11 cellular contexts compared by ENCODE assay signal in the genomic region with DNA sequence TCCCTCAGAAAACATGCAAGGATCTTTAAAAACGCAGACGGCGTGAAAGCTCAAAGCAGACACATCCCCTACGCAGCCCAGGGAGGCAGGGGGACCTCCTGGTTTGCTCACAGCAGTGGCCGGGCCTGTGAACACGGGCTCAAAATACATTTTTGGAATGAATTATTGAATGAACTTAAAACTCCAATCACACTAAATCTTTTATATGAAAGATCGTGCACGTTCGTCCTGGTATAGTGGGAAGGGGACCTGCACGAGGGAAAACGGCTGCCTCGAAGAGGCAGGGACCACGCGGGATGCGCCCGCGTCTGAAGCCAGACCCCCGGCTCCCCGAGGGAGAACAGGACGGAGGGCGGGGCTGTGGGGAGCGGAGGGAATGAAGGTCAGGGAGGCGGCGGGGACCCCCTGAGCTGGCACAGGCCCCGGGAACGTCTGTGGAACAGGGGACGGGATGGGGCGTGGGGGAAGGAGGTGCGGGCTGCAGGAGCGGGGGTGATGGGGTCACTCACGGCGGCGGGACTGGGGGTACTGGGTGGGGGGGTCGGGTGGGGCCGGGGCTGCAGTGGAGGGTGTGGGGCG. TPM values are rescaled to one million over a fixed set of nuclear protein-coding genes. Genes with fewer than 3 reads are reported as not detected.
DNase-seq lines count a peak whose midpoint lies in the region; ATAC-seq and TF ChIP-seq lines count a peak whose summit lies in the region.
"Had no signal": no experiment of that assay in that cellular context is flagged by ENCODE, and none has a peak within 500 bp of the region (broad histone marks: within the 10 kb centered on the region; RNA-seq: fewer than 3 reads in every experiment).

No MANE protein-coding gene starts in this region.

- H3K27ac Mint-ChIP-seq in activated T-cell treated with anti-CD3 and anti-CD28 coated beads, Interleukin-2, amount 50 U/mL, for 72 hours, result no peak overlapping the region
- H3K27ac Mint-ChIP-seq in activated T-helper 17 cell treated with anti-CD3 and anti-CD28 coated beads, Interleukin-2, amount 50 U/mL, for 72 hours, result peak overlapping the region; percentile 85

- H3K4me1 ChIP-seq in lower lobe of right lung (no peaks in the 10 kb centered on the region), tibial artery (peaks cover 0 to 17% (median 13%) of the 10 kb centered on the region in 4 donors)

- H3K4me3 Mint-ChIP-seq in activated T-cell treated with anti-CD3 and anti-CD28 coated beads, Interleukin-2, amount 50 U/mL, for 72 hours, result peak overlapping the region; percentile 67 to 83
- peak overlapping the region; percentile 70 for H3K4me3 Mint-ChIP-seq in activated T-helper 17 cell treated with anti-CD3 and anti-CD28 coated beads, Interleukin-2, amount 50 U/mL, for 72 hours

- peaks cover 6% of the 10 kb centered on the region for H3K4me1 Mint-ChIP-seq in activated T-cell treated with anti-CD3 and anti-CD28 coated beads, Interleukin-2, amount 50 U/mL, for 72 hours (ENCODE audit: low read depth)
- H3K4me1 Mint-ChIP-seq in activated T-helper 17 cell treated with anti-CD3 and anti-CD28 coated beads, Interleukin-2, amount 50 U/mL, for 72 hours, result peaks cover 7% of the 10 kb centered on the region

- TF ChIP-seq CTCF in lower lobe of right lung (IDR thresholded peaks at IDR 0.05) (no peak), tibial artery (IDR thresholded peaks at IDR 0.05) (no peak)

- H3K9me3 ChIP-seq in lower lobe of right lung (no peaks in the 10 kb centered on the region), tibial artery (no peaks in the 10 kb centered on the region)
- H3K9me3 ChIP-seq: adrenal gland had no signal

- peak overlapping the region; percentile 44 for H3K4me3 ChIP-seq in lower lobe of right lung
- H3K4me3 ChIP-seq in tibial artery, result peak overlapping the region; percentile 46 to 49

- H3K27ac ChIP-seq in lower lobe of right lung (no peak overlapping the region), tibial artery (no peak overlapping the region)
- H3K27ac ChIP-seq: adrenal gland had no signal

- intact Hi-C loops in lower lobe of right lung (cut with DNase I) (no loop called here), tibial artery (cut with DNase I; ENCODE audit: low total_unique reads) (no loop called here)

- H3K9me3 Mint-ChIP-seq in activated T-cell treated with anti-CD3 and anti-CD28 coated beads, Interleukin-2, amount 50 U/mL, for 72 hours, result peaks cover 0 to 2% of the 10 kb centered on the region in 2 donors
- H3K9me3 Mint-ChIP-seq in activated T-helper 17 cell treated with anti-CD3 and anti-CD28 coated beads, Interleukin-2, amount 50 U/mL, for 72 hours, result no peaks in the 10 kb centered on the region

- no peak for ATAC-seq in activated T-cell treated with anti-CD3 and anti-CD28 coated beads, Interleukin-2, amount 50 U/mL, for 72 hours (replicated peaks in 1 of 2)
- ATAC-seq in activated T-helper 17 cell treated with anti-CD3 and anti-CD28 coated beads, Interleukin-2, amount 50 U/mL, for 72 hours (replicated peaks), result peak; percentile 3
- no peak for ATAC-seq in lower lobe of right lung
- no peak for ATAC-seq in HG03045 (IDR thresholded peaks at IDR 0.05; ENCODE audit: unreplicated experiment)

- H3K27me3 ChIP-seq in lower lobe of right lung (ENCODE audit: low read depth) (peaks cover 25% of the 10 kb centered on the region), tibial artery (peaks cover 0 to 60% of the 10 kb centered on the region in 2 donors)

- H3K27me3 Mint-ChIP-seq in activated T-cell treated with anti-CD3 and anti-CD28 coated beads, Interleukin-2, amount 50 U/mL, for 72 hours (ENCODE audit: low read depth), result peaks cover 41% of the 10 kb centered on the region
- peaks cover 30% of the 10 kb centered on the region for H3K27me3 Mint-ChIP-seq in activated T-helper 17 cell treated with anti-CD3 and anti-CD28 coated beads, Interleukin-2, amount 50 U/mL, for 72 hours

- H3K36me3 Mint-ChIP-seq in activated T-cell treated with anti-CD3 and anti-CD28 coated beads, Interleukin-2, amount 50 U/mL, for 72 hours (ENCODE audit: insufficient read depth in 2 of 2), result peaks cover 0 to 4% of the 10 kb centered on the region in 2 donors
- peaks cover 13% of the 10 kb centered on the region for H3K36me3 Mint-ChIP-seq in activated T-helper 17 cell treated with anti-CD3 and anti-CD28 coated beads, Interleukin-2, amount 50 U/mL, for 72 hours (ENCODE audit: low read depth)

- H3K36me3 ChIP-seq in lower lobe of right lung (no peaks in the 10 kb centered on the region), tibial artery (no peaks in the 10 kb centered on the region)
- H3K36me3 ChIP-seq: adrenal gland had no signal

- no peak for DNase-seq in activated T-cell treated with anti-CD3 and anti-CD28 coated beads, Interleukin-2, amount 50 U/mL, for 72 hours
- DNase-seq in activated T-cell treated with anti-CD3 and anti-CD28 coated beads, Interleukin-2, amount 50 U/mL, for 1 hour, result no peak
- DNase-seq in lower lobe of right lung (no peak), tibial artery (no peak), mesenteric fat pad (ENCODE audit: low spot score) (no peak), germinal center (ENCODE audit: low spot score) (no peak)
- DNase-seq: foreskin melanocyte, SW 1271 had no signal

RNA-seq across cellular contexts. Expression of a gene that starts 1.3 kb away (rescaled TPM):
- 1 to 10 TPM; 3.8 to 8.0 TPM for total RNA-seq in activated T-cell treated with anti-CD3 and anti-CD28 coated beads, Interleukin-2, amount 50 U/mL, for 72 hours
- total RNA-seq in activated T-helper 17 cell treated with anti-CD3 and anti-CD28 coated beads, Interleukin-2, amount 50 U/mL, for 72 hours, result 10 to 100 TPM in 1 of 2 donors, 1 to 10 TPM in 1; 2.5 to 16.6 TPM
- 2.5 TPM for total RNA-seq in lower lobe of right lung
- total RNA-seq in mesenteric fat pad, result 1.9 TPM

RNA-seq across cellular contexts. Expression of a gene that starts 16.4 kb away (rescaled TPM):
- total RNA-seq in activated T-cell treated with anti-CD3 and anti-CD28 coated beads, Interleukin-2, amount 50 U/mL, for 72 hours, result 100 to 1,000 TPM; 108 to 125 TPM
- total RNA-seq in activated T-helper 17 cell treated with anti-CD3 and anti-CD28 coated beads, Interleukin-2, amount 50 U/mL, for 72 hours, result 100 to 1,000 TPM in 1 of 2 donors, 10 to 100 TPM in 1; 70.1 to 116 TPM
- 43.7 TPM for total RNA-seq in lower lobe of right lung
- total RNA-seq in mesenteric fat pad, result 42.3 TPM

RNA-seq across cellular contexts. Expression of a gene that starts 31.5 kb away (rescaled TPM):
- 10 to 100 TPM; 17.6 to 19.4 TPM for total RNA-seq in activated T-cell treated with anti-CD3 and anti-CD28 coated beads, Interleukin-2, amount 50 U/mL, for 72 hours
- total RNA-seq in activated T-helper 17 cell treated with anti-CD3 and anti-CD28 coated beads, Interleukin-2, amount 50 U/mL, for 72 hours, result 10 to 100 TPM; 16.5 to 26.7 TPM
- total RNA-seq in lower lobe of right lung (18.7 TPM), mesenteric fat pad (23.8 TPM)
